In genomic region chr11:26231252-26231661, GRCh38 we compare ENCODE assay signal across 16 cellular contexts.
DNase-seq lines count a peak whose midpoint lies in the region; ATAC-seq and TF ChIP-seq lines count a peak whose summit lies in the region.
"Had no signal": no experiment of that assay in that cellular context is flagged by ENCODE, and none has a peak within 500 bp of the region (broad histone marks: within the 10 kb centered on the region; RNA-seq: fewer than 3 reads in every experiment).

No MANE protein-coding gene starts in this region.

- H3K4me3 ChIP-seq in RWPE2 (ENCODE audit: severe bottlenecking) (no peak overlapping the region), fibroblast of lung (replicated peaks in 1 of 4; ENCODE audit: control extremely low read depth in 1 of 4, insufficient read depth in 1 of 4, low read depth in 3 of 4, low read length in 4 of 4) (no peak overlapping the region), smooth muscle cell (no peak overlapping the region)
- no peak overlapping the region for H3K4me3 ChIP-seq in naive thymus-derived CD4-positive, alpha-beta T cell (ENCODE audit: low read length)
- H3K4me3 ChIP-seq: colonic mucosa, gastroesophageal sphincter had no signal

- peaks cover 10% of the 10 kb centered on the region for H3K4me1 Mint-ChIP-seq in chondrocyte (ENCODE audit: low read depth)
- H3K4me1 Mint-ChIP-seq in naive thymus-derived CD4-positive, alpha-beta T cell, result no peaks in the 10 kb centered on the region
- H3K4me1 Mint-ChIP-seq: activated naive CD4-positive, alpha-beta T cell treated with anti-CD3 and anti-CD28 coated beads, Interleukin-2, amount 10 ng/mL, durations not matched to agents 7 days and 5 days; natural killer cell had no signal

- H3K9me3 Mint-ChIP-seq in chondrocyte (ENCODE audit: low read depth), result no peaks in the 10 kb centered on the region
- peaks cover 0 to 8% (median 2%) of the 10 kb centered on the region in 11 donors for H3K9me3 Mint-ChIP-seq in naive thymus-derived CD4-positive, alpha-beta T cell

- no peaks in the 10 kb centered on the region for H3K9me3 ChIP-seq in RWPE2 (ENCODE audit: severe bottlenecking)
- no peaks in the 10 kb centered on the region for H3K9me3 ChIP-seq in fibroblast of lung (ENCODE audit: control insufficient read depth, insufficient read depth, low read depth, low read length)
- no peaks in the 10 kb centered on the region for H3K9me3 ChIP-seq in smooth muscle cell (replicated peaks; ENCODE audit: low read depth)
- H3K9me3 ChIP-seq in naive thymus-derived CD4-positive, alpha-beta T cell (ENCODE audit: control insufficient read depth in 2 of 3, low read length in 3 of 3), result no peaks in the 10 kb centered on the region
- H3K9me3 ChIP-seq: colonic mucosa, gastroesophageal sphincter had no signal

- H3K79me2 ChIP-seq in fibroblast of lung (ENCODE audit: control insufficient read depth, insufficient read depth, low read length) (no peaks in the 10 kb centered on the region), smooth muscle cell (ENCODE audit: low read depth) (no peaks in the 10 kb centered on the region)

- POLR2A ChIA-PET in naive thymus-derived CD4-positive, alpha-beta T cell (lab: Charles Lee), result no interaction called here

- H4K20me1 ChIP-seq in fibroblast of lung (ENCODE audit: control insufficient read depth, extremely low read depth, insufficient read depth, low read length), result no peaks in the 10 kb centered on the region
- no peaks in the 10 kb centered on the region for H4K20me1 ChIP-seq in smooth muscle cell (ENCODE audit: low read depth)

- H3K27me3 ChIP-seq in RWPE2 (ENCODE audit: insufficient read depth, poor library complexity, severe bottlenecking) (no peaks in the 10 kb centered on the region), fibroblast of lung (ENCODE audit: control insufficient read depth, insufficient read depth, low read length) (no peaks in the 10 kb centered on the region), smooth muscle cell (ENCODE audit: low read depth) (no peaks in the 10 kb centered on the region)
- no peaks in the 10 kb centered on the region for H3K27me3 ChIP-seq in naive thymus-derived CD4-positive, alpha-beta T cell (ENCODE audit: control insufficient read depth in 2 of 2, insufficient read depth in 2 of 2, low read length in 2 of 2)
- H3K27me3 ChIP-seq: colonic mucosa, gastroesophageal sphincter had no signal

- H3K36me3 Mint-ChIP-seq in chondrocyte (ENCODE audit: low read depth), result no peaks in the 10 kb centered on the region
- H3K36me3 Mint-ChIP-seq in naive thymus-derived CD4-positive, alpha-beta T cell, result no peaks in the 10 kb centered on the region
- H3K36me3 Mint-ChIP-seq: activated naive CD4-positive, alpha-beta T cell treated with anti-CD3 and anti-CD28 coated beads, Interleukin-2, amount 10 ng/mL, durations not matched to agents 7 days and 5 days; natural killer cell had no signal

- H3K4me2 ChIP-seq in fibroblast of lung (ENCODE audit: extremely low read depth, insufficient read depth, low read length) (peak overlapping the region; percentile 40), smooth muscle cell (no peak overlapping the region)

- no peaks in the 10 kb centered on the region for H3F3A ChIP-seq in smooth muscle cell (ENCODE audit: low read depth)

- TF ChIP-seq CTCF in RWPE2 (IDR thresholded peaks at IDR 0.05; ENCODE audit: poor library complexity, severe bottlenecking), result no peak
- no peak for TF ChIP-seq CTCF in fibroblast of lung (conservative IDR thresholded peaks at IDR 0.05 in 1 of 2, IDR thresholded peaks at IDR 0.05 in 1 of 2; ENCODE audit: low read depth in 1 of 2, low read length in 2 of 2)
- TF ChIP-seq CTCF in smooth muscle cell (IDR thresholded peaks at IDR 0.05; ENCODE audit: borderline replicate concordance, insufficient read depth, poor library complexity, severe bottlenecking), result no peak
- no peak for TF ChIP-seq CTCF in chondrocyte (IDR thresholded peaks at IDR 0.05)

- 62% methylated on average over 3 of the region's 3 CpGs for WGBS in smooth muscle cell (ENCODE audit: low lambda C conversion rate)

- ATAC-seq in GM18867 (IDR thresholded peaks at IDR 0.05; ENCODE audit: unreplicated experiment), result peak; percentile 49
- ATAC-seq in RWPE2 (ENCODE audit: low read depth), result peak; percentile 71
- ATAC-seq in naive thymus-derived CD4-positive, alpha-beta T cell, result no peak
- ATAC-seq: gastroesophageal sphincter, left colon, natural killer cell had no signal

- intact Hi-C loops in naive thymus-derived CD4-positive, alpha-beta T cell (cut with micrococcal nuclease), result no loop called here

- H3K9ac ChIP-seq in fibroblast of lung (ENCODE audit: insufficient read depth, low read length) (no peak overlapping the region), smooth muscle cell (ENCODE audit: low read depth) (no peak overlapping the region)

- H3K27me3 Mint-ChIP-seq in chondrocyte (ENCODE audit: low read depth), result no peaks in the 10 kb centered on the region
- H3K27me3 Mint-ChIP-seq in naive thymus-derived CD4-positive, alpha-beta T cell, result no peaks in the 10 kb centered on the region
- H3K27me3 Mint-ChIP-seq: activated naive CD4-positive, alpha-beta T cell treated with anti-CD3 and anti-CD28 coated beads, Interleukin-2, amount 10 ng/mL, durations not matched to agents 7 days and 5 days had no signal

- CTCF ChIA-PET in naive thymus-derived CD4-positive, alpha-beta T cell (lab: Charles Lee), result no interaction called here

- no peak overlapping the region for H3K4me3 Mint-ChIP-seq in chondrocyte (ENCODE audit: unreplicated experiment)
- H3K4me3 Mint-ChIP-seq in naive thymus-derived CD4-positive, alpha-beta T cell, result no peak overlapping the region
- H3K4me3 Mint-ChIP-seq: activated naive CD4-positive, alpha-beta T cell treated with anti-CD3 and anti-CD28 coated beads, Interleukin-2, amount 10 ng/mL, durations not matched to agents 7 days and 5 days; natural killer cell had no signal

- H3K36me3 ChIP-seq in RWPE2 (ENCODE audit: low read depth), result no peaks in the 10 kb centered on the region
- no peaks in the 10 kb centered on the region for H3K36me3 ChIP-seq in fibroblast of lung (ENCODE audit: control insufficient read depth, insufficient read depth, low read length)
- no peaks in the 10 kb centered on the region for H3K36me3 ChIP-seq in smooth muscle cell (ENCODE audit: low read depth)
- no peaks in the 10 kb centered on the region for H3K36me3 ChIP-seq in naive thymus-derived CD4-positive, alpha-beta T cell (ENCODE audit: control insufficient read depth in 2 of 3, insufficient read depth in 3 of 3, low read length in 3 of 3)
- H3K36me3 ChIP-seq: colonic mucosa, gastroesophageal sphincter had no signal

- H3K27ac ChIP-seq in RWPE2 (ENCODE audit: poor library complexity, severe bottlenecking) (peak overlapping the region; percentile 92), fibroblast of lung (ENCODE audit: insufficient read depth, low read length) (peak overlapping the region; percentile 38), smooth muscle cell (ENCODE audit: low read depth) (peak overlapping the region; percentile 12)
- no peak overlapping the region for H3K27ac ChIP-seq in naive thymus-derived CD4-positive, alpha-beta T cell (ENCODE audit: low read depth, low read length)
- H3K27ac ChIP-seq: colonic mucosa, gastroesophageal sphincter had no signal

- DNase-seq in RWPE2 (ENCODE audit: low spot score), result peak; percentile 60
- DNase-seq in fibroblast of lung (ENCODE audit: low read depth in 2 of 2), result peak; percentile 81 to 96
- DNase-seq in smooth muscle cell (lab: John Stamatoyannopoulos, UW; ENCODE audit: unreplicated experiment), result no peak
- no peak for DNase-seq in chondrocyte (ENCODE audit: low spot score)
- no peak for DNase-seq in effector CD8-positive, alpha-beta T cell (lab: John Stamatoyannopoulos, UW)
- DNase-seq in naive thymus-derived CD4-positive, alpha-beta T cell, result no peak
- DNase-seq: activated naive CD4-positive, alpha-beta T cell treated with anti-CD3 and anti-CD28 coated beads, Interleukin-2, amount 10 ng/mL, durations not matched to agents 7 days and 5 days; colonic mucosa; COR-L47; Karpas-422; left colon; natural killer cell; NCI-H1930; NCI-H82 had no signal

- H2AFZ ChIP-seq in fibroblast of lung (ENCODE audit: low read length), result no peak overlapping the region
- no peak overlapping the region for H2AFZ ChIP-seq in smooth muscle cell (ENCODE audit: low read depth)

- H3K27ac Mint-ChIP-seq in chondrocyte (ENCODE audit: unreplicated experiment), result no peak overlapping the region
- H3K27ac Mint-ChIP-seq in naive thymus-derived CD4-positive, alpha-beta T cell, result no peak overlapping the region
- H3K27ac Mint-ChIP-seq: activated naive CD4-positive, alpha-beta T cell treated with anti-CD3 and anti-CD28 coated beads, Interleukin-2, amount 10 ng/mL, durations not matched to agents 7 days and 5 days; natural killer cell had no signal

- H3K4me1 ChIP-seq in RWPE2 (ENCODE audit: insufficient read depth, poor library complexity, severe bottlenecking), result peaks cover 61% of the 10 kb centered on the region
- peaks cover 18% of the 10 kb centered on the region for H3K4me1 ChIP-seq in fibroblast of lung (ENCODE audit: control insufficient read depth, extremely low read depth, insufficient read depth, low read length)
- no peaks in the 10 kb centered on the region for H3K4me1 ChIP-seq in smooth muscle cell (ENCODE audit: low read depth)
- H3K4me1 ChIP-seq in naive thymus-derived CD4-positive, alpha-beta T cell (ENCODE audit: control insufficient read depth in 2 of 2, insufficient read depth in 2 of 2, low read length in 2 of 2), result no peaks in the 10 kb centered on the region
- H3K4me1 ChIP-seq: colonic mucosa had no signal

Comparison
In these comparisons a context has a peak if more than half of its experiments do, and no peak if none do; other contexts are left out.
1. DNase-seq: peak in RWPE2 (single experiment) and fibroblast of lung (2 of 2); none in smooth muscle cell (single experiment), chondrocyte (single experiment), effector CD8-positive, alpha-beta T cell (single experiment) and naive thymus-derived CD4-positive, alpha-beta T cell (0 of 9).